20 cellular contexts compared by ENCODE assay signal in genomic region chr2:12754643-12755042, GRCh38.
"Had no signal": no experiment of that assay in that cellular context is flagged by ENCODE, and none has a peak within 500 bp of the region (broad histone marks: within the 10 kb centered on the region; RNA-seq: fewer than 3 reads in every experiment).

No MANE protein-coding gene starts in this region.

- H3K27ac Mint-ChIP-seq: activated CD4-positive, alpha-beta memory T cell treated with anti-CD3 and anti-CD28 coated beads for 36 hours; activated naive CD8-positive, alpha-beta T cell treated with anti-CD3 and anti-CD28 coated beads, Interleukin-2, amount 50 U/mL, for 24 hours; activated T-helper 1 cell treated with anti-CD3 and anti-CD28 coated beads, Interleukin-12 subunit alpha, Interleukin-12 subunit beta, Interleukin-2, Interleukin-4 antibody, amounts not matched to agents 30 ng/mL and 10 ng/mL and 1 ng/mL, durations not matched to agents 14 hours and 24 hours and 36 hours; memory B cell; stimulated activated naive CD8-positive, alpha-beta T cell treated with anti-CD3 and anti-CD28 coated beads, Interleukin-15, amount 100 ng/mL, for 72 hours; T-helper 17 cell had no signal

- H3K9me3 ChIP-seq: mucosa of descending colon, tibial artery had no signal

- H3K79me2 ChIP-seq: hepatocyte had no signal

- H3K4me1 ChIP-seq: tibial artery had no signal

- H3K4me2 ChIP-seq: hepatocyte had no signal

- H3K27me3 Mint-ChIP-seq: activated CD4-positive, alpha-beta memory T cell treated with anti-CD3 and anti-CD28 coated beads for 36 hours; memory B cell; T-helper 17 cell had no signal

- H3K4me1 Mint-ChIP-seq: activated naive CD8-positive, alpha-beta T cell treated with anti-CD3 and anti-CD28 coated beads, Interleukin-2, amount 50 U/mL, for 24 hours; memory B cell; stimulated activated naive CD8-positive, alpha-beta T cell treated with anti-CD3 and anti-CD28 coated beads, Interleukin-15, amount 100 ng/mL, for 72 hours; T-helper 17 cell had no signal

- H3K4me3 Mint-ChIP-seq: activated CD4-positive, alpha-beta memory T cell treated with anti-CD3 and anti-CD28 coated beads for 36 hours; activated naive CD8-positive, alpha-beta T cell treated with anti-CD3 and anti-CD28 coated beads, Interleukin-2, amount 50 U/mL, for 24 hours; activated T-helper 1 cell treated with anti-CD3 and anti-CD28 coated beads, Interleukin-12 subunit alpha, Interleukin-12 subunit beta, Interleukin-2, Interleukin-4 antibody, amounts not matched to agents 30 ng/mL and 10 ng/mL and 1 ng/mL, durations not matched to agents 14 hours and 24 hours and 36 hours; memory B cell; stimulated activated naive CD8-positive, alpha-beta T cell treated with anti-CD3 and anti-CD28 coated beads, Interleukin-15, amount 100 ng/mL, for 72 hours; T-helper 17 cell had no signal

- DNase-seq: activated CD4-positive, alpha-beta memory T cell treated with anti-CD3 and anti-CD28 coated beads for 36 hours; activated CD4-positive, alpha-beta T cell treated with anti-CD3 and anti-CD28 coated beads for 4 hours; activated CD4-positive, CD25-positive, alpha-beta regulatory T cell; activated gamma-delta T cell; activated naive CD4-positive, alpha-beta T cell treated with anti-CD3 and anti-CD28 coated beads, Interleukin-2, amount 50 U/mL, for 16 hours; activated naive CD8-positive, alpha-beta T cell treated with anti-CD3 and anti-CD28 coated beads, Interleukin-2, amount 50 U/mL, for 24 hours; effector CD4-positive, alpha-beta T cell; erythroblast; foreskin fibroblast; mucosa of descending colon; stimulated activated CD4-positive, alpha-beta T cell treated with anti-CD3 and anti-CD28 coated beads, Interleukin-1b, Interleukin-23, amount 100 ng/mL, for 48 hours; stimulated activated naive CD8-positive, alpha-beta T cell treated with anti-CD3 and anti-CD28 coated beads, Interleukin-15, amount 100 ng/mL, for 72 hours; SW 1271; T-helper 17 cell; tibial artery had no signal

- ATAC-seq: activated naive CD8-positive, alpha-beta T cell treated with anti-CD3 and anti-CD28 coated beads, Interleukin-2, amount 50 U/mL, for 24 hours; mucosa of descending colon; stimulated activated naive CD8-positive, alpha-beta T cell treated with anti-CD3 and anti-CD28 coated beads, Interleukin-15, amount 100 ng/mL, for 72 hours; T-helper 17 cell had no signal

- H3K36me3 Mint-ChIP-seq: activated CD4-positive, alpha-beta memory T cell treated with anti-CD3 and anti-CD28 coated beads for 36 hours; memory B cell had no signal

- H3K36me3 ChIP-seq: tibial artery had no signal

- H3K27me3 ChIP-seq: hepatocyte, tibial artery had no signal

- H3K27ac ChIP-seq: hepatocyte, SK-N-MC, skin epidermis, tibial artery had no signal

- H3K4me3 ChIP-seq: hepatocyte, mucosa of descending colon, SK-N-MC, skin epidermis, tibial artery had no signal

- H2AFZ ChIP-seq: hepatocyte had no signal

- H3K9me3 Mint-ChIP-seq: activated CD4-positive, alpha-beta memory T cell treated with anti-CD3 and anti-CD28 coated beads for 36 hours; activated naive CD8-positive, alpha-beta T cell treated with anti-CD3 and anti-CD28 coated beads, Interleukin-2, amount 50 U/mL, for 24 hours; activated T-helper 1 cell treated with anti-CD3 and anti-CD28 coated beads, Interleukin-12 subunit alpha, Interleukin-12 subunit beta, Interleukin-2, Interleukin-4 antibody, amounts not matched to agents 30 ng/mL and 10 ng/mL and 1 ng/mL, durations not matched to agents 14 hours and 24 hours and 36 hours; memory B cell; stimulated activated naive CD8-positive, alpha-beta T cell treated with anti-CD3 and anti-CD28 coated beads, Interleukin-15, amount 100 ng/mL, for 72 hours had no signal
